In the genomic region with DNA sequence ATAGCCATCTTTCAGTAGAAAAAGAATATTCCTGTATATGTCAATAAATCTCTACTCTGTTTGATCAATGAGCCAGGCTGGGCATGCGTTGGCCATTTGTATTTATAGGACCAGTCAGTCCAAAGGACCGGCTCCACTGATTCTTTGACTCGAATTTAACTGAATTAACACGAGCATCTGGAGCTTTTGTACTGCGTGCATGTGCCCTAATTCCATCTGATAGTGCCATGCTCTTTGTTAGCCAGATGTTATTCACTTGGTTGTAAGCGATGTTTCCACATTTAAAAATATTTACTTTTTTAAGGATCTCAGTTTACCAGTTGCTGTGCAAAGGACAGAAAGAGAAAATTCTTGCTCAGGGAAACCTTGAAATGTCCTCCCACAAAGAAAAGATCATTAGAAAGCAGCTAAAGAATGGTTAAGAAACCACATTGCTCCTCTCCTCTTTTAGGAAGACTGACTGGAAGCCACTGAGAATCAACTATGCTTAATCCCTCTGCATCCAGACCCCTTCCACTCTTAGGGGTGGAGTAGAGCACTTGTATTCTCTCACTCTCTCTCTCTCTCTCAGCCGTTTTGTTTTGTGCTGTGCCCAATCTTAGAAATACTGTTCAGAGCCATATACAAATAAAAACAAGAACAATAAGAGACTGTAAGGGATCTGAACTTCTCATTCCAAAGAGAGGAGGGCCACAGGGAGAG, we compare ENCODE assay signal across 29 cellular contexts.
DNase-seq lines count a peak whose midpoint lies in the region; ATAC-seq and TF ChIP-seq lines count a peak whose summit lies in the region.
"Had no signal": no experiment of that assay in that cellular context is flagged by ENCODE, and none has a peak within 500 bp of the region (broad histone marks: within the 10 kb centered on the region; RNA-seq: fewer than 3 reads in every experiment).

No MANE protein-coding gene starts in this region.

- no peak overlapping the region for H2BK120ac ChIP-seq in mesenchymal stem cell (ENCODE audit: low read depth, low read length)

- H3K36me3 ChIP-seq in adipocyte (ENCODE audit: control insufficient read depth, insufficient read depth, low read length, severe bottlenecking) (no peaks in the 10 kb centered on the region), mesenchymal stem cell (ENCODE audit: control insufficient read depth in 1 of 2, insufficient read depth in 2 of 2, low read depth in 1 of 2, low read length in 2 of 2) (no peaks in the 10 kb centered on the region), tibial nerve (no peaks in the 10 kb centered on the region)
- H3K36me3 ChIP-seq: SJCRH30, upper lobe of right lung had no signal

- no peak overlapping the region for H2AK5ac ChIP-seq in mesenchymal stem cell (ENCODE audit: low read length, severe bottlenecking)

- no peak overlapping the region for H4K91ac ChIP-seq in mesenchymal stem cell (ENCODE audit: low read length)

- H3K79me1 ChIP-seq in mesenchymal stem cell (replicated peaks; ENCODE audit: low read length, poor library complexity, severe bottlenecking) = no peaks in the 10 kb centered on the region

- H2BK15ac ChIP-seq in mesenchymal stem cell (ENCODE audit: low read depth, poor library complexity, severe bottlenecking) = no peak overlapping the region

- no peak overlapping the region for H3K18ac ChIP-seq in mesenchymal stem cell (ENCODE audit: low read depth in 1 of 2, low read length in 2 of 2)

- no peak for TF ChIP-seq CTCF in tibial nerve (IDR thresholded peaks at IDR 0.05)

- no peak overlapping the region for H4K8ac ChIP-seq in mesenchymal stem cell (ENCODE audit: low read length)

- H3K4me3 ChIP-seq in adipocyte (ENCODE audit: low read length) = peak overlapping the region; percentile 57
- no peak overlapping the region for H3K4me3 ChIP-seq in mesenchymal stem cell (ENCODE audit: insufficient read depth in 1 of 2, low read depth in 1 of 2, low read length in 2 of 2)
- H3K4me3 ChIP-seq in tibial nerve = no peak overlapping the region
- H3K4me3 ChIP-seq: coronary artery, SJCRH30, skin epidermis, upper lobe of right lung had no signal

- H3K4me2 ChIP-seq in mesenchymal stem cell (ENCODE audit: low read length, poor library complexity, severe bottlenecking) = no peak overlapping the region
- H3K4me2 ChIP-seq: KMS-11 had no signal

- peak; percentile 18 for DNase-seq in NCI-H82 (lab: John Stamatoyannopoulos, UW)
- DNase-seq in NCI-H82 treated with DMSO at 0.1 percent for 48 hours (lab: John Stamatoyannopoulos, UW; ENCODE audit: unreplicated experiment) = no peak
- no peak for DNase-seq in adipocyte (ENCODE audit: low read depth)
- DNase-seq in mesenchymal stem cell = no peak
- no peak for DNase-seq in tibial nerve (ENCODE audit: low spot score in 2 of 2)
- no peak for DNase-seq in NCI-H1930 (lab: John Stamatoyannopoulos, UW)
- DNase-seq: activated CD4-positive, alpha-beta memory T cell treated with anti-CD3 and anti-CD28 coated beads, Interleukin-2, amount 10 ng/mL, durations not matched to agents 7 days and 5 days; activated CD4-positive, alpha-beta T cell treated with anti-CD3 and anti-CD28 coated beads for 1 hour; activated CD8-positive, alpha-beta memory T cell treated with anti-CD3 and anti-CD28 coated beads, Interleukin-2, amount 50 U/mL, for 48 hours; CD4-positive, alpha-beta T cell; effector memory CD8-positive, alpha-beta T cell; naive thymus-derived CD8-positive, alpha-beta T cell; NCI-H1436 treated with DMSO at 0.1 percent for 48 hours; NCI-H446 treated with DMSO at 0.1 percent for 48 hours; occipital lobe; stimulated activated CD4-positive, alpha-beta T cell treated with anti-CD3 and anti-CD28 coated beads, Interleukin-1b, Interleukin-23, amount 100 ng/mL, for 48 hours; stimulated activated CD8-positive, alpha-beta memory T cell treated with anti-CD3 and anti-CD28 coated beads, Interleukin-4, amount 100 ng/mL, for 48 hours; stimulated activated naive CD8-positive, alpha-beta T cell treated with anti-CD3 and anti-CD28 coated beads, Interleukin-15, amount 100 ng/mL, for 72 hours; T-helper 17 cell; upper lobe of right lung had no signal

- H2BK5ac ChIP-seq in mesenchymal stem cell (ENCODE audit: low read depth, low read length, poor library complexity, severe bottlenecking) = no peak overlapping the region

- TF ChIP-seq EP300 in tibial nerve (IDR thresholded peaks at IDR 0.05) = no peak

- WGBS in mesenchymal stem cell = 78% methylated on average over 5 of the region's 7 CpGs
- 72 to 76% methylated on average over 7 of the region's 7 CpGs for WGBS in tibial nerve, 2 donors

- H3K9ac ChIP-seq in adipocyte (ENCODE audit: low read length) (peak overlapping the region; percentile 74), mesenchymal stem cell (ENCODE audit: low read length) (peak overlapping the region; percentile 15)
- H3K9ac ChIP-seq: KMS-11 had no signal

- no peak overlapping the region for H3K14ac ChIP-seq in mesenchymal stem cell (ENCODE audit: low read length in 2 of 2)

- no peaks in the 10 kb centered on the region for H3K9me3 ChIP-seq in adipocyte (ENCODE audit: control insufficient read depth, low read length)
- no peaks in the 10 kb centered on the region for H3K9me3 ChIP-seq in mesenchymal stem cell (ENCODE audit: control insufficient read depth, low read length)
- peaks cover 0 to 10% (median 0%) of the 10 kb centered on the region in 4 donors for H3K9me3 ChIP-seq in tibial nerve
- H3K9me3 ChIP-seq: SJCRH30, upper lobe of right lung had no signal

- H3K23ac ChIP-seq in mesenchymal stem cell (ENCODE audit: low read length in 2 of 2) = no peak overlapping the region

- H3K4ac ChIP-seq in mesenchymal stem cell (ENCODE audit: low read depth in 1 of 2, low read length in 2 of 2) = no peak overlapping the region

- ATAC-seq in GM21526 (IDR thresholded peaks at IDR 0.05; ENCODE audit: low FRiP score, unreplicated experiment) (no peak), HG03159 (IDR thresholded peaks at IDR 0.05; ENCODE audit: unreplicated experiment) (no peak)
- ATAC-seq: activated T-helper 17 cell treated with anti-CD3 and anti-CD28 coated beads, Interleukin-2, amount 50 U/mL, for 72 hours; effector memory CD8-positive, alpha-beta T cell; naive thymus-derived CD8-positive, alpha-beta T cell; Panc1; stimulated activated naive CD8-positive, alpha-beta T cell treated with anti-CD3 and anti-CD28 coated beads, Interleukin-15, amount 100 ng/mL, for 72 hours; T-helper 17 cell; upper lobe of right lung had no signal

- H3K27me3 ChIP-seq in adipocyte (replicated peaks; ENCODE audit: control insufficient read depth, insufficient read depth, low read length) = no peaks in the 10 kb centered on the region
- H3K27me3 ChIP-seq in mesenchymal stem cell (ENCODE audit: control insufficient read depth in 1 of 2, insufficient read depth in 1 of 2, low read length in 2 of 2) = no peaks in the 10 kb centered on the region
- H3K27me3 ChIP-seq in tibial nerve = no peaks in the 10 kb centered on the region
- H3K27me3 ChIP-seq: SJCRH30, upper lobe of right lung had no signal

- no peak overlapping the region for H3K27ac ChIP-seq in mesenchymal stem cell (ENCODE audit: low read length, poor library complexity, severe bottlenecking)
- H3K27ac ChIP-seq in tibial nerve = peak overlapping the region in 3 of 4 donors; percentile 15 to 77 (median 47)
- H3K27ac ChIP-seq: 22Rv1, KMS-11, SJCRH30, upper lobe of right lung had no signal

- no peak overlapping the region for H2AFZ ChIP-seq in mesenchymal stem cell (ENCODE audit: low read depth, low read length)

- peaks cover 50% of the 10 kb centered on the region for H3K4me1 ChIP-seq in adipocyte (ENCODE audit: control insufficient read depth, insufficient read depth, low read length)
- no peaks in the 10 kb centered on the region for H3K4me1 ChIP-seq in mesenchymal stem cell (ENCODE audit: control insufficient read depth, insufficient read depth, low read depth, low read length)
- peaks cover 0 to 20% (median 0%) of the 10 kb centered on the region in 4 donors for H3K4me1 ChIP-seq in tibial nerve
- H3K4me1 ChIP-seq: upper lobe of right lung had no signal

- no peak for TF ChIP-seq POLR2A in tibial nerve (IDR thresholded peaks at IDR 0.05)

- H2BK12ac ChIP-seq in mesenchymal stem cell (ENCODE audit: low read length in 2 of 2) = no peak overlapping the region
